In genomic region chr16:50939356-50939755, GRCh38 we compare ENCODE assay signal across 33 cellular contexts.
"Had no signal": no experiment of that assay in that cellular context is flagged by ENCODE, and none has a peak within 500 bp of the region (broad histone marks: within the 10 kb centered on the region; RNA-seq: fewer than 3 reads in every experiment).

No MANE protein-coding gene starts in this region.

- H3K4me3 ChIP-seq: MG63 had no signal

- H3K27me3 ChIP-seq: MG63 had no signal

- H3K36me3 ChIP-seq: MG63 had no signal

- H3K27ac ChIP-seq: KMS-11 had no signal

- H3K9me3 ChIP-seq: MG63 had no signal

- DNase-seq: Karpas-422, Kasumi-1, MG63, MM.1S, MV-4-11, NCI-H1048, NCI-H1092, NCI-H1092 treated with DMSO at 0.1 percent for 48 hours, NCI-H1105, NCI-H1105 treated with DMSO at 0.1 percent for 48 hours, NCI-H1417, NCI-H1417 treated with DMSO at 0.1 percent for 48 hours, NCI-H1436, NCI-H1436 treated with DMSO at 0.1 percent for 48 hours, NCI-H146, NCI-H1694, NCI-H1694 treated with DMSO at 0.1 percent for 48 hours, NCI-H187, NCI-H187 treated with DMSO at 0.1 percent for 48 hours, NCI-H1930, NCI-H2029, NCI-H2029 treated with DMSO at 0.1 percent for 48 hours, NCI-H2081, NCI-H2081 treated with DMSO at 0.1 percent for 48 hours, NCI-H2107, NCI-H2171, NCI-H2227 treated with DMSO at 0.1 percent for 48 hours, NCI-H226, NCI-H345, NCI-H446, NCI-H446 treated with DMSO at 0.1 percent for 48 hours, NCI-H510A had no signal
